ENCODE assay signal across 1 cellular context in genomic region chr14:46574976-46575375, GRCh38.
TF ChIP-seq lines count a peak whose summit lies in the region.

No MANE protein-coding gene starts in this region.

TF ChIP-seq in WTC11, 78 proteins besides CTCF, POLR2A, EP300 and RAD21 (continued from another document):
- TF ChIP-seq ARID4B (CRISPR knock-in tag; IDR thresholded peaks at IDR 0.05; ENCODE audit: borderline replicate concordance), result no peak
- TF ChIP-seq ZNF671 (CRISPR knock-in tag; IDR thresholded peaks at IDR 0.05), result no peak
- no peak for TF ChIP-seq MYBL2 (CRISPR knock-in tag; IDR thresholded peaks at IDR 0.05)
- TF ChIP-seq NFYB (CRISPR knock-in tag; conservative IDR thresholded peaks at IDR 0.05; ENCODE audit: low read depth), result no peak
- no peak for TF ChIP-seq RORB (CRISPR knock-in tag; IDR thresholded peaks at IDR 0.05)
- no peak for TF ChIP-seq GRHL2 (CRISPR knock-in tag; IDR thresholded peaks at IDR 0.05; ENCODE audit: insufficient replicate concordance, severe bottlenecking)
- no peak for TF ChIP-seq KAT7 (CRISPR knock-in tag; IDR thresholded peaks at IDR 0.05; ENCODE audit: borderline replicate concordance)
- no peak for TF ChIP-seq MXD4 (CRISPR knock-in tag; IDR thresholded peaks at IDR 0.05; ENCODE audit: borderline replicate concordance)
